Comparison of ENCODE assay signal across 23 cellular contexts in genomic region chr3:168828943-168829342, GRCh38.
DNase-seq lines count a peak whose midpoint lies in the region; ATAC-seq, FAIRE-seq and TF ChIP-seq lines count a peak whose summit lies in the region.
"Had no signal": no experiment of that assay in that cellular context is flagged by ENCODE, and none has a peak within 500 bp of the region (broad histone marks: within the 10 kb centered on the region; RNA-seq: fewer than 3 reads in every experiment).

No MANE protein-coding gene starts in this region.

- FAIRE-seq in urothelium cell line (lab: Jason Lieb, UNC): no peak
- FAIRE-seq: G401.6, GM18507 had no signal

- intact Hi-C loops in heart left ventricle (cut with DNase I): no loop called here

- H3K9me3 ChIP-seq in endodermal cell (ENCODE audit: control insufficient read depth, low read length) (peaks cover 5% of the 10 kb centered on the region), heart left ventricle (no peaks in the 10 kb centered on the region)
- H3K9me3 ChIP-seq: BLaER1 treated with 17β-estradiol and CSF1 and Interleukin-3, amounts not matched to agents 10 nM and 100 nM had no signal

- no peak for ATAC-seq in heart left ventricle
- ATAC-seq: CD8-positive, alpha-beta T cell; SK-N-SH treated with all-trans-retinoic acid at 6 μM for 48 hours had no signal

- no peak for TF ChIP-seq CTCF in endodermal cell (conservative IDR thresholded peaks at IDR 0.05)
- no peak for TF ChIP-seq CTCF in nephron progenitor cell (IDR thresholded peaks at IDR 0.05)
- TF ChIP-seq CTCF in heart left ventricle (IDR thresholded peaks at IDR 0.05): no peak

- H3K27me3 ChIP-seq in endodermal cell (ENCODE audit: control insufficient read depth, insufficient read depth, low read length, poor library complexity, severe bottlenecking) (no peaks in the 10 kb centered on the region), heart left ventricle (no peaks in the 10 kb centered on the region)
- H3K27me3 ChIP-seq: BLaER1 treated with 17β-estradiol and CSF1 and Interleukin-3, amounts not matched to agents 10 nM and 100 nM had no signal

- H3K27ac ChIP-seq in endodermal cell (ENCODE audit: low read depth, low read length): peak overlapping the region; percentile 56
- no peak overlapping the region for H3K27ac ChIP-seq in heart left ventricle
- H3K27ac ChIP-seq: BLaER1 treated with 17β-estradiol and CSF1 and Interleukin-3, amounts not matched to agents 10 nM and 100 nM; RWPE1 had no signal

- TF ChIP-seq POLR2A in heart left ventricle (IDR thresholded peaks at IDR 0.05): no peak

- WGBS in endodermal cell (ENCODE audit: insufficient coverage in 1 of 2, insufficient read length in 1 of 2), 2 experiments: 42 to 45% methylated on average over 4 to 5 of the region's 5 CpGs
- WGBS in heart left ventricle, 4 donors: 69 to 81% (median 78%) methylated on average over 5 of the region's 5 CpGs

- H3K9ac ChIP-seq in endodermal cell (ENCODE audit: extremely low read depth, low read length, poor library complexity, severe bottlenecking): no peak overlapping the region
- H3K9ac ChIP-seq: BLaER1 treated with 17β-estradiol and CSF1 and Interleukin-3, amounts not matched to agents 10 nM and 100 nM had no signal

- peaks cover 5% of the 10 kb centered on the region for H3K4me1 ChIP-seq in endodermal cell (ENCODE audit: control insufficient read depth, insufficient read depth, low read length)
- peaks cover 0 to 6% (median 0%) of the 10 kb centered on the region in 12 donors for H3K4me1 ChIP-seq in heart left ventricle

- H3K4me3 ChIP-seq in endodermal cell (ENCODE audit: low read length) (no peak overlapping the region), heart left ventricle (no peak overlapping the region)
- H3K4me3 ChIP-seq: BLaER1 treated with 17β-estradiol and CSF1 and Interleukin-3, amounts not matched to agents 10 nM and 100 nM had no signal

- H3K27me3 Mint-ChIP-seq in endodermal cell (ENCODE audit: insufficient read depth): no peaks in the 10 kb centered on the region
- no peaks in the 10 kb centered on the region for H3K27me3 Mint-ChIP-seq in nephron progenitor cell (ENCODE audit: low read depth, poor library complexity)

- peaks cover 20% of the 10 kb centered on the region for H3K4me1 Mint-ChIP-seq in endodermal cell
- H3K4me1 Mint-ChIP-seq in nephron progenitor cell: peaks cover 8% of the 10 kb centered on the region

- H3K27ac Mint-ChIP-seq in endodermal cell (peak overlapping the region; percentile 27), nephron progenitor cell (peak overlapping the region; percentile 55)
- H3K27ac Mint-ChIP-seq: CD8-positive, alpha-beta T cell had no signal

- DNase-seq in NCI-H146 (lab: John Stamatoyannopoulos, UW) (peak; percentile 65), endodermal cell (peak; percentile 81), nephron progenitor cell (no peak), COR-L47 (lab: John Stamatoyannopoulos, UW) (no peak), urothelium cell line (ENCODE audit: low spot score) (no peak), NCI-H2196 treated with DMSO at 0.1 percent for 48 hours (lab: John Stamatoyannopoulos, UW; ENCODE audit: unreplicated experiment) (no peak), heart left ventricle (no peak)
- DNase-seq: Calu3; CD8-positive, alpha-beta T cell; GOT3; Kasumi-1; NCI-H1417; NCI-H187 treated with DMSO at 0.1 percent for 48 hours; NCI-H2107; NCI-H226; NCI-H510A treated with DMSO at 0.1 percent for 48 hours; NCI-H774; NK-92 treated with Interleukin-12 subunit alpha and Interleukin-12 subunit beta, amount 100 ng/mL, for 24 hours had no signal

- H3K9me3 Mint-ChIP-seq in endodermal cell: peaks cover 9% of the 10 kb centered on the region
- H3K9me3 Mint-ChIP-seq in nephron progenitor cell: peaks cover 7% of the 10 kb centered on the region
- H3K9me3 Mint-ChIP-seq: CD8-positive, alpha-beta T cell had no signal

- H3K36me3 Mint-ChIP-seq in endodermal cell (ENCODE audit: low read depth): peaks cover 7% of the 10 kb centered on the region
- peaks cover 7% of the 10 kb centered on the region for H3K36me3 Mint-ChIP-seq in nephron progenitor cell (ENCODE audit: low read depth)
- H3K36me3 Mint-ChIP-seq: CD8-positive, alpha-beta T cell had no signal

- H3K36me3 ChIP-seq in endodermal cell (ENCODE audit: control insufficient read depth, insufficient read depth, low read length) (no peaks in the 10 kb centered on the region), heart left ventricle (no peaks in the 10 kb centered on the region)
- H3K36me3 ChIP-seq: BLaER1 treated with 17β-estradiol and CSF1 and Interleukin-3, amounts not matched to agents 10 nM and 100 nM had no signal

- H3K4me3 Mint-ChIP-seq in endodermal cell (no peak overlapping the region), nephron progenitor cell (no peak overlapping the region)
- H3K4me3 Mint-ChIP-seq: CD8-positive, alpha-beta T cell had no signal

Comparison
In these comparisons a context has a peak if more than half of its experiments do, and no peak if none do; other contexts are left out.
1. DNase-seq: peak in NCI-H146 (single experiment) and endodermal cell (single experiment); none in nephron progenitor cell (single experiment), COR-L47 (single experiment), urothelium cell line (single experiment), NCI-H2196 treated with DMSO at 0.1 percent for 48 hours (single experiment) and heart left ventricle (0 of 5).